Comparison of ENCODE assay signal across 2 cellular contexts in genomic region chr17:45092932-45093430, GRCh38.
TF ChIP-seq lines count a peak whose summit lies in the region.

No MANE protein-coding gene starts in this region.

TF ChIP-seq in Ishikawa, 13 proteins besides CTCF, POLR2A, EP300 and RAD21:
- 0 out of 2 replicates have a peak, but pooled peaks have one; percentile 45 for TF ChIP-seq MAX (IDR thresholded peaks at IDR 0.05)
- TF ChIP-seq TAF1 (IDR thresholded peaks at IDR 0.05; ENCODE audit: low read depth), result no peak
- 0 out of 2 replicates have a peak, but pooled peaks have one; percentile 14 for TF ChIP-seq TEAD4 (IDR thresholded peaks at IDR 0.05)
- no peak for TF ChIP-seq ZBTB7A (IDR thresholded peaks at IDR 0.05; ENCODE audit: low read depth)
- no peak for TF ChIP-seq USF1 (IDR thresholded peaks at IDR 0.05)
- no peak for TF ChIP-seq CREB1 (IDR thresholded peaks at IDR 0.05; ENCODE audit: low read depth)

TF ChIP-seq in HepG2, 621 proteins besides CTCF, POLR2A, EP300 and RAD21 (continues in another document):
- TF ChIP-seq TFAP4 (IDR thresholded peaks at IDR 0.05; ENCODE audit: borderline replicate concordance, low read depth) (peak; percentile 17; the same call in 1 of the 2 replicates), FOXP1 (IDR thresholded peaks at IDR 0.05) (no peak), FOXP1 (CRISPR knock-in tag; IDR thresholded peaks at IDR 0.05) (no peak), ZNF792 (CRISPR knock-in tag; IDR thresholded peaks at IDR 0.05) (0 out of 2 replicates have a peak, but pooled peaks have one; percentile 47), ZNF451 (CRISPR knock-in tag; IDR thresholded peaks at IDR 0.05) (no peak), HIC2 (CRISPR knock-in tag; IDR thresholded peaks at IDR 0.05; ENCODE audit: low read depth) (peak; percentile 80; the same call in 1 of the 2 replicates), ELF4 (CRISPR knock-in tag; IDR thresholded peaks at IDR 0.05; ENCODE audit: borderline replicate concordance) (no peak), RARA (CRISPR knock-in tag; IDR thresholded peaks at IDR 0.05) (peak; percentile 40), ZNF354B (CRISPR knock-in tag; IDR thresholded peaks at IDR 0.05) (no peak), FOXA3 (CRISPR knock-in tag; IDR thresholded peaks at IDR 0.05) (peak; percentile 58), IRF2 (CRISPR knock-in tag; IDR thresholded peaks at IDR 0.05) (0 out of 2 replicates have a peak, but pooled peaks have one; percentile 34), SAP130 (CRISPR knock-in tag; IDR thresholded peaks at IDR 0.05; ENCODE audit: low read depth) (peak; percentile 74), ASH2L (IDR thresholded peaks at IDR 0.05; ENCODE audit: insufficient read length, low read depth, low read length) (no peak), GATAD2A (CRISPR knock-in tag; IDR thresholded peaks at IDR 0.05) (peak; percentile 24; the same call in 1 of the 2 replicates), ZNF263 (CRISPR knock-in tag; IDR thresholded peaks at IDR 0.05) (peak; percentile 81), ELF3 (CRISPR knock-in tag; IDR thresholded peaks at IDR 0.05) (0 out of 2 replicates have a peak, but pooled peaks have one; percentile 18), ZNF446 (CRISPR knock-in tag; IDR thresholded peaks at IDR 0.05) (no peak), HMG20A (CRISPR knock-in tag; IDR thresholded peaks at IDR 0.05; ENCODE audit: borderline replicate concordance) (peak; percentile 43; the same call in 1 of the 2 replicates), ZNF687 (CRISPR knock-in tag; IDR thresholded peaks at IDR 0.05) (peak; percentile 74), FUBP1 (CRISPR knock-in tag; IDR thresholded peaks at IDR 0.05; ENCODE audit: borderline replicate concordance) (no peak), HMGXB4 (CRISPR knock-in tag; IDR thresholded peaks at IDR 0.05; ENCODE audit: borderline replicate concordance in 1 of 2, low read depth in 1 of 2) (peak in 1 of 2 experiments; percentile 34; a peak in 1 of 4 replicates), FOSL1 (CRISPR knock-in tag; IDR thresholded peaks at IDR 0.05; ENCODE audit: borderline replicate concordance) (peak; percentile 82), ZNF800 (CRISPR knock-in tag; IDR thresholded peaks at IDR 0.05) (no peak), NR2F6 (IDR thresholded peaks at IDR 0.05) (no peak), NR2F6 (CRISPR knock-in tag; IDR thresholded peaks at IDR 0.05) (0 out of 2 replicates have a peak, but pooled peaks have one; percentile 28), NFE2L2 (IDR thresholded peaks at IDR 0.05; ENCODE audit: low read length) (0 out of 2 replicates have a peak, but pooled peaks have one; percentile 7), ZBTB38 (CRISPR knock-in tag; IDR thresholded peaks at IDR 0.05) (peak; percentile 65; the same call in 1 of the 2 replicates), HBP1 (CRISPR knock-in tag; IDR thresholded peaks at IDR 0.05; ENCODE audit: low read depth) (peak; percentile 73; the same call in 1 of the 2 replicates), FOXM1 (CRISPR knock-in tag; IDR thresholded peaks at IDR 0.05) (no peak), KDM2A (CRISPR knock-in tag; IDR thresholded peaks at IDR 0.05; ENCODE audit: borderline replicate concordance, low read depth) (0 out of 2 replicates have a peak, but pooled peaks have one; percentile 4), ZNF878 (CRISPR knock-in tag; IDR thresholded peaks at IDR 0.05) (0 out of 2 replicates have a peak, but pooled peaks have one; percentile 44), JUN (CRISPR knock-in tag; IDR thresholded peaks at IDR 0.05) (0 out of 2 replicates have a peak, but pooled peaks have one; percentile 27), CBX5 (CRISPR knock-in tag; IDR thresholded peaks at IDR 0.05; ENCODE audit: borderline replicate concordance) (peak; percentile 21; the same call in 1 of the 2 replicates), MXI1 (IDR thresholded peaks at IDR 0.05; ENCODE audit: borderline replicate concordance, low read depth, low read length) (peak; percentile 70; the same call in 1 of the 3 replicates), RNF219 (CRISPR knock-in tag; IDR thresholded peaks at IDR 0.05) (no peak), ZNF343 (CRISPR knock-in tag; IDR thresholded peaks at IDR 0.05) (no peak), ZBTB33 (CRISPR knock-in tag; IDR thresholded peaks at IDR 0.05) (peak; percentile 95)
